23 cellular contexts compared by ENCODE assay signal in the genomic region with DNA sequence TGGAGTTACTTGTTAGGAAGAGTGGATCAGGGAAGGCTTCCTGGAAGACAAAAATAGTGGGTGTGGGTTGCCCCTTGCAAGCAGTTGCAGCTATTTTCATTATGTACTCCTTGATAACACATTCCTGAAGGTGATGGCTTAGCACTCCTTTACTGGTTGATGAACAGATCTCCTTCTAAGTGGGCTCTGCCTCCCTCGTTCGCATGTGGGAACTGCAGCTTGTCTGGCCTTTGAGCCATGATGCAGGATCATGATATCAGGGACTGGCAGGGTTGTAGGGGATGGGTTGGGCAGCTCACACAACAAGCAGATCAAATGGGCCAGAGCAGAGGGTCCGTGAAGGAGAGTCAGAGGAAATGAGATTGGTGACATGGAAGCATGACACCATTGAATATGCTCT. TPM values are rescaled to one million over a fixed set of nuclear protein-coding genes. Genes with fewer than 3 reads are reported as not detected.
DNase-seq lines count a peak whose midpoint lies in the region; ATAC-seq, FAIRE-seq and TF ChIP-seq lines count a peak whose summit lies in the region.
"Had no signal": no experiment of that assay in that cellular context is flagged by ENCODE, and none has a peak within 500 bp of the region (broad histone marks: within the 10 kb centered on the region; RNA-seq: fewer than 3 reads in every experiment).

No MANE protein-coding gene starts in this region.

- POLR2A ChIA-PET in H1 (lab: Charles Lee; ENCODE audit: partially characterized antibody) = no interaction called here

- H3K36me3 ChIP-seq in H1 (ENCODE audit: control insufficient read depth in 2 of 4, insufficient read depth in 4 of 4, low read length in 3 of 4) = no peaks in the 10 kb centered on the region

- H3K36me3 Mint-ChIP-seq in activated naive CD8-positive, alpha-beta T cell = peaks cover 9% of the 10 kb centered on the region
- peaks cover 16% of the 10 kb centered on the region for H3K36me3 Mint-ChIP-seq in activated naive CD8-positive, alpha-beta T cell treated with anti-CD3 and anti-CD28 coated beads, Interleukin-2, amount 50 U/mL, for 24 hours (ENCODE audit: low read depth)
- peaks cover 2% of the 10 kb centered on the region for H3K36me3 Mint-ChIP-seq in T-helper 17 cell (ENCODE audit: low read depth)
- H3K36me3 Mint-ChIP-seq in stimulated activated effector memory CD8-positive, alpha-beta T cell treated with anti-CD3 and anti-CD28 coated beads, Interleukin-12 subunit alpha, Interleukin-12 subunit beta, amount 100 ng/mL, for 72 hours = peaks cover 35% of the 10 kb centered on the region

- peak; percentile 12 to 37 (median 21); a peak in 2 of 4 replicates for TF ChIP-seq CTCF in H1 (IDR thresholded peaks at IDR 0.05; ENCODE audit: control extremely low read depth in 1 of 3, insufficient read depth in 1 of 3, low read depth in 1 of 3, low read length in 3 of 3)

- no peak overlapping the region for H4K91ac ChIP-seq in H1 (replicated peaks; ENCODE audit: insufficient read length, low read length)

- no peak overlapping the region for H2BK12ac ChIP-seq in H1 (ENCODE audit: low read depth, low read length)

- TF ChIP-seq POLR2A in H1 (IDR thresholded peaks at IDR 0.05; ENCODE audit: control extremely low read depth in 1 of 2, low read depth in 2 of 2, low read length in 2 of 2) = no peak

- no peak for ATAC-seq in activated naive CD8-positive, alpha-beta T cell treated with anti-CD3 and anti-CD28 coated beads, Interleukin-2, amount 50 U/mL, for 24 hours
- ATAC-seq in T-helper 17 cell = no peak
- ATAC-seq in stimulated activated effector memory CD8-positive, alpha-beta T cell treated with anti-CD3 and anti-CD28 coated beads, Interleukin-12 subunit alpha, Interleukin-12 subunit beta, amount 100 ng/mL, for 72 hours = no peak
- ATAC-seq: gastroesophageal sphincter, sciatic nerve had no signal

- H3K56ac ChIP-seq in H1 (replicated peaks; ENCODE audit: insufficient read length, low read depth, low read length) = no peak overlapping the region

- FAIRE-seq in H1 (lab: Jason Lieb, UNC) = no peak
- FAIRE-seq: colon, islet of Langerhans had no signal

- no peak overlapping the region for H3K18ac ChIP-seq in H1 (ENCODE audit: extremely low read depth, low read length)

- no peak for TF ChIP-seq EP300 in H1 (IDR thresholded peaks at IDR 0.05; ENCODE audit: borderline replicate concordance in 1 of 2, low read depth in 2 of 2, low read length in 2 of 2)

- peaks cover 0 to 8% (median 2%) of the 10 kb centered on the region in 4 experiments; a peak in 1 of 7 replicates for H3K4me1 ChIP-seq in H1 (replicated peaks in 1 of 4; ENCODE audit: control insufficient read depth in 3 of 4, insufficient read depth in 4 of 4, low read length in 3 of 4)
- H3K4me1 ChIP-seq: gastroesophageal sphincter had no signal

- H3K79me2 ChIP-seq in H1 (ENCODE audit: control insufficient read depth in 1 of 2, insufficient read depth in 2 of 2, low read length in 2 of 2) = no peaks in the 10 kb centered on the region

- no peak overlapping the region for H3K23ac ChIP-seq in H1 (ENCODE audit: insufficient read length)

- no peak overlapping the region for H3K4me3 Mint-ChIP-seq in activated naive CD8-positive, alpha-beta T cell
- no peak overlapping the region for H3K4me3 Mint-ChIP-seq in activated naive CD8-positive, alpha-beta T cell treated with anti-CD3 and anti-CD28 coated beads, Interleukin-2, amount 50 U/mL, for 24 hours
- H3K4me3 Mint-ChIP-seq in T-helper 17 cell = no peak overlapping the region
- no peak overlapping the region for H3K4me3 Mint-ChIP-seq in stimulated activated effector memory CD8-positive, alpha-beta T cell treated with anti-CD3 and anti-CD28 coated beads, Interleukin-12 subunit alpha, Interleukin-12 subunit beta, amount 100 ng/mL, for 72 hours
- H3K4me3 Mint-ChIP-seq: CD14-positive monocyte, nephron progenitor cell had no signal

- no peaks in the 10 kb centered on the region for H3K9me3 ChIP-seq in T-helper 17 cell (ENCODE audit: control insufficient read depth, low read length, poor library complexity, severe bottlenecking)
- no peaks in the 10 kb centered on the region for H3K9me3 ChIP-seq in H1 (ENCODE audit: insufficient read depth in 2 of 2, low read depth in 1 of 2, low read length in 1 of 2)
- H3K9me3 ChIP-seq: gastroesophageal sphincter had no signal

- H2AFZ ChIP-seq in H1 (ENCODE audit: low read length) = no peak overlapping the region

- H2BK5ac ChIP-seq in H1 (ENCODE audit: low read depth, low read length) = no peak overlapping the region

- H3K79me1 ChIP-seq in H1 (ENCODE audit: low read depth, low read length) = no peaks in the 10 kb centered on the region

- H2BK20ac ChIP-seq in H1 (ENCODE audit: low read length) = no peak overlapping the region

- peak overlapping the region; percentile 67 for H3K27ac Mint-ChIP-seq in activated naive CD8-positive, alpha-beta T cell
- H3K27ac Mint-ChIP-seq in activated naive CD8-positive, alpha-beta T cell treated with anti-CD3 and anti-CD28 coated beads, Interleukin-2, amount 50 U/mL, for 24 hours = no peak overlapping the region
- peak overlapping the region; percentile 91 for H3K27ac Mint-ChIP-seq in T-helper 17 cell
- H3K27ac Mint-ChIP-seq in stimulated activated effector memory CD8-positive, alpha-beta T cell treated with anti-CD3 and anti-CD28 coated beads, Interleukin-12 subunit alpha, Interleukin-12 subunit beta, amount 100 ng/mL, for 72 hours = peak overlapping the region; percentile 12
- H3K27ac Mint-ChIP-seq: nephron progenitor cell had no signal

- H4K20me1 ChIP-seq in H1 (replicated peaks in 1 of 2; ENCODE audit: control insufficient read depth in 1 of 2, insufficient read depth in 2 of 2, low read length in 2 of 2) = peaks cover 2 to 5% of the 10 kb centered on the region in 2 experiments

- H3K4me3 ChIP-seq in H1 (ENCODE audit: extremely low read depth in 1 of 4, insufficient read depth in 2 of 4, low read depth in 3 of 4, low read length in 4 of 4) = no peak overlapping the region
- H3K4me3 ChIP-seq: gastroesophageal sphincter had no signal

- H3K4ac ChIP-seq in H1 (replicated peaks; ENCODE audit: insufficient read length, low read depth, low read length) = no peak overlapping the region

- H2BK120ac ChIP-seq in H1 (replicated peaks; ENCODE audit: low read depth, low read length) = no peak overlapping the region

- TF ChIP-seq RAD21 in H1 (IDR thresholded peaks at IDR 0.05 in 1 of 2, conservative IDR thresholded peaks at IDR 0.05 in 1 of 2; ENCODE audit: low read depth in 2 of 2, low read length in 2 of 2) = 0 out of 4 replicates have a peak, but pooled peaks of 1 of the 2 experiments have one; percentile 12

- no peaks in the 10 kb centered on the region for H3K27me3 Mint-ChIP-seq in activated naive CD8-positive, alpha-beta T cell
- no peaks in the 10 kb centered on the region for H3K27me3 Mint-ChIP-seq in activated naive CD8-positive, alpha-beta T cell treated with anti-CD3 and anti-CD28 coated beads, Interleukin-2, amount 50 U/mL, for 24 hours
- H3K27me3 Mint-ChIP-seq in T-helper 17 cell = no peaks in the 10 kb centered on the region

- no peak overlapping the region for H3K27ac ChIP-seq in H1 (ENCODE audit: low read depth, low read length)
- H3K27ac ChIP-seq: gastroesophageal sphincter had no signal

- no peak overlapping the region for H3K9ac ChIP-seq in H1 (replicated peaks in 1 of 4; ENCODE audit: extremely low read depth in 1 of 4, low read depth in 3 of 4, low read length in 3 of 4)

- WGBS in H1 (ENCODE audit: extremely low coverage in 1 of 2, insufficient coverage in 1 of 2, insufficient read length in 1 of 2, insufficient replicate concordance in 2 of 2, low coverage in 1 of 2, low lambda C conversion rate in 2 of 2, missing lambda C conversion rate in 1 of 2), 2 experiments = 78% methylated on average over 3 of the region's 3 CpGs; no CpG with 5 or more reads in 1 of the 2 experiments

- no peak overlapping the region for H4K8ac ChIP-seq in H1 (ENCODE audit: extremely low read depth, insufficient read depth, low read length)

- no peak for DNase-seq in activated naive CD8-positive, alpha-beta T cell treated with anti-CD3 and anti-CD28 coated beads, Interleukin-2, amount 50 U/mL, for 24 hours
- DNase-seq in T-helper 17 cell (no peak), H1 (ENCODE audit: low read depth in 1 of 2, low spot score in 2 of 2) (no peak), AG08395 (ENCODE audit: low spot score) (no peak), kidney glomerular epithelial cell (lab: John Stamatoyannopoulos, UW) (no peak)
- DNase-seq in stimulated activated effector memory CD8-positive, alpha-beta T cell treated with anti-CD3 and anti-CD28 coated beads, Interleukin-12 subunit alpha, Interleukin-12 subunit beta, amount 100 ng/mL, for 72 hours (ENCODE audit: low spot score in 2 of 2) = no peak
- no peak for DNase-seq in stimulated activated CD4-positive, alpha-beta T cell treated with anti-CD3 and anti-CD28 coated beads, Interleukin-4, amount 100 ng/mL, for 24 hours
- DNase-seq: DMS 273 treated with DMSO at 0.1 percent for 48 hours, left ventricle myocardium superior, NCI-H1105, NCI-H2029, NCI-H2227 treated with DMSO at 0.1 percent for 48 hours, NCI-H69, nephron progenitor cell, trophoblast cell had no signal

- no peaks in the 10 kb centered on the region for H3K23me2 ChIP-seq in H1 (ENCODE audit: low read depth, low read length)

- no peak overlapping the region for H4K5ac ChIP-seq in H1 (ENCODE audit: insufficient read length, low read depth, low read length)

- no peak overlapping the region for H2AK5ac ChIP-seq in H1 (ENCODE audit: low read depth, low read length)

- H2BK15ac ChIP-seq in H1 (ENCODE audit: low read length) = no peak overlapping the region

- no peak overlapping the region for H3K14ac ChIP-seq in H1 (ENCODE audit: insufficient read length)

- CTCF ChIA-PET in H1 (lab: Charles Lee; ENCODE audit: partially characterized antibody) = interaction anchor here (0.5 to 7.6 kb wide), 13 partner anchors 10 to 219 kb away, joined by 3 to 113 read pairs (median 10); no protein-coding TSS in a partner anchor

- no peaks in the 10 kb centered on the region for H3K9me3 Mint-ChIP-seq in activated naive CD8-positive, alpha-beta T cell (ENCODE audit: low read depth)
- no peaks in the 10 kb centered on the region for H3K9me3 Mint-ChIP-seq in activated naive CD8-positive, alpha-beta T cell treated with anti-CD3 and anti-CD28 coated beads, Interleukin-2, amount 50 U/mL, for 24 hours
- H3K9me3 Mint-ChIP-seq in stimulated activated effector memory CD8-positive, alpha-beta T cell treated with anti-CD3 and anti-CD28 coated beads, Interleukin-12 subunit alpha, Interleukin-12 subunit beta, amount 100 ng/mL, for 72 hours = no peaks in the 10 kb centered on the region
- H3K9me3 Mint-ChIP-seq: CD14-positive monocyte, nephron progenitor cell had no signal

- no peaks in the 10 kb centered on the region for H3K27me3 ChIP-seq in H1 (replicated peaks in 1 of 4; ENCODE audit: control insufficient read depth in 3 of 4, extremely low read depth in 1 of 4, insufficient read depth in 3 of 4, low read length in 3 of 4)
- H3K27me3 ChIP-seq: gastroesophageal sphincter had no signal

- H3K4me1 Mint-ChIP-seq in activated naive CD8-positive, alpha-beta T cell (ENCODE audit: low read depth) = peaks cover 50% of the 10 kb centered on the region
- H3K4me1 Mint-ChIP-seq in activated naive CD8-positive, alpha-beta T cell treated with anti-CD3 and anti-CD28 coated beads, Interleukin-2, amount 50 U/mL, for 24 hours = peaks cover 51% of the 10 kb centered on the region
- H3K4me1 Mint-ChIP-seq in T-helper 17 cell = peaks cover 43% of the 10 kb centered on the region
- H3K4me1 Mint-ChIP-seq in stimulated activated effector memory CD8-positive, alpha-beta T cell treated with anti-CD3 and anti-CD28 coated beads, Interleukin-12 subunit alpha, Interleukin-12 subunit beta, amount 100 ng/mL, for 72 hours = peaks cover 52% of the 10 kb centered on the region
- H3K4me1 Mint-ChIP-seq: CD14-positive monocyte had no signal

- H3K4me2 ChIP-seq in H1 (ENCODE audit: insufficient read depth in 1 of 2, low read depth in 2 of 2, low read length in 2 of 2) = no peak overlapping the region

RNA-seq across cellular contexts. Expression of gene LRRC4, which starts 28.8 kb away (rescaled TPM):
- under 1 TPM; 0.34 to 0.57 TPM for total RNA-seq in T-helper 17 cell
- total RNA-seq in H1 (2021; fragmentation: NEBNext Ultra II Directional; extraction: Animal tissue kit (Norgen Biotek cat#: 25700)) = 13.4 and 15.1 TPM in 2 replicates
- 15.4 and 16.4 TPM in 2 replicates for polyA plus RNA-seq in H1 (2011; rRNA removed)
- 10.3 TPM for polyA plus RNA-seq in H1 (2011; cell fraction: cytosol; rRNA removed)
- 18.4 TPM for polyA plus RNA-seq in H1 (2011; cell fraction: nucleus; rRNA removed)
- polyA plus RNA-seq in H1 (2012, experiment 1 of 2) = 8.4 to 11.6 TPM (median 9.6 TPM) in 4 replicates
- polyA plus RNA-seq in H1 (2012, experiment 2 of 2) = 5.7 TPM
- 6.2 TPM for polyA plus RNA-seq in H1 (2013, experiment 1 of 2)
- 5.9 TPM for polyA plus RNA-seq in H1 (2013, experiment 2 of 2)
- polyA minus RNA-seq in H1 (2011; rRNA and poly(A)+ RNA removed) = 25.0 and 27.3 TPM in 2 replicates
- polyA minus RNA-seq in H1 (2011; cell fraction: cytosol; rRNA and poly(A)+ RNA removed) = 6.7 TPM
- 13.3 TPM for polyA minus RNA-seq in H1 (2011; cell fraction: nucleus; rRNA and poly(A)+ RNA removed)
- total RNA-seq: RPMI7951; T-helper 2 cell treated with Interferon-gamma antibody and Interleukin-4, amounts not matched to agents 100 ng/mL and 5 ng/mL, for 36 hours had no signal
